1 cellular context compared by ENCODE assay signal in the genomic region with DNA sequence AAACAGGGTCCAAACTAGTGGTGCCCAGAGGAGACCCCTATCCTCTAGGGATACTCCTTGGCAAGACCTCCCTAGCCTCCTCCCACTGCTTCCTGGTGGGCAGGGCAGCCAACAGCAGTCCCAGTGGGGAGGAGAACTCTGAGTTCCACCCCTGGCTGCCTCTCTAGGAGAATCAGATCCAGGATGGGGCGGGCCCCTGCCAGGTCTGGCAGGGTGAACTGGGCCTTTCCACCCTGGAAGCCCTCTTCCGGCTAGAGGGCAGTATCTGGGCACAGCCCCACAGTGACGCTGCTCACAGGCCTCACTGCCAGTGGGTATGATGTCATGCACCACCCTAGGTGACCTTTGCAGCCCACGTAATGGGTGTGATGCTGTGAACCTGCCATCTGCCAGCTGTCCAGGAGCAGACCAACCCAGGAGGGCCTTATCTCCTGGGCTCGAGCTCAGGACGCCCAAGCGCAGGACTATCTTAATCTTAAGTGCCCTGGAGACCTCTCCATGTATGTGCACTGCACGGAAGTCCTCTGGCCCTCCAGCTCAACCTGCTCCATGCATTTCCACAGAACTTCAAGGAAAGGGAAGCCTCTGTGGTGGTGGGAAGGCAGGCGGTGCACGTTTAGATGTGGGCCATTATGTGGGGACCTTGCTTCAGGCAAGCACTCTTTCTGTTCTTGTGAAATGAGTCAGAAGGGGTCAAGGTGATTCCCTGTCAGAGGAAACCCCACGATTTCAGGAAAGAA.
TF ChIP-seq lines count a peak whose summit lies in the region.

No MANE protein-coding gene starts in this region.

TF ChIP-seq in HepG2, 621 proteins besides CTCF, POLR2A, EP300 and RAD21 (continued from another document and continues in another):
- TF ChIP-seq, protein P1, sequence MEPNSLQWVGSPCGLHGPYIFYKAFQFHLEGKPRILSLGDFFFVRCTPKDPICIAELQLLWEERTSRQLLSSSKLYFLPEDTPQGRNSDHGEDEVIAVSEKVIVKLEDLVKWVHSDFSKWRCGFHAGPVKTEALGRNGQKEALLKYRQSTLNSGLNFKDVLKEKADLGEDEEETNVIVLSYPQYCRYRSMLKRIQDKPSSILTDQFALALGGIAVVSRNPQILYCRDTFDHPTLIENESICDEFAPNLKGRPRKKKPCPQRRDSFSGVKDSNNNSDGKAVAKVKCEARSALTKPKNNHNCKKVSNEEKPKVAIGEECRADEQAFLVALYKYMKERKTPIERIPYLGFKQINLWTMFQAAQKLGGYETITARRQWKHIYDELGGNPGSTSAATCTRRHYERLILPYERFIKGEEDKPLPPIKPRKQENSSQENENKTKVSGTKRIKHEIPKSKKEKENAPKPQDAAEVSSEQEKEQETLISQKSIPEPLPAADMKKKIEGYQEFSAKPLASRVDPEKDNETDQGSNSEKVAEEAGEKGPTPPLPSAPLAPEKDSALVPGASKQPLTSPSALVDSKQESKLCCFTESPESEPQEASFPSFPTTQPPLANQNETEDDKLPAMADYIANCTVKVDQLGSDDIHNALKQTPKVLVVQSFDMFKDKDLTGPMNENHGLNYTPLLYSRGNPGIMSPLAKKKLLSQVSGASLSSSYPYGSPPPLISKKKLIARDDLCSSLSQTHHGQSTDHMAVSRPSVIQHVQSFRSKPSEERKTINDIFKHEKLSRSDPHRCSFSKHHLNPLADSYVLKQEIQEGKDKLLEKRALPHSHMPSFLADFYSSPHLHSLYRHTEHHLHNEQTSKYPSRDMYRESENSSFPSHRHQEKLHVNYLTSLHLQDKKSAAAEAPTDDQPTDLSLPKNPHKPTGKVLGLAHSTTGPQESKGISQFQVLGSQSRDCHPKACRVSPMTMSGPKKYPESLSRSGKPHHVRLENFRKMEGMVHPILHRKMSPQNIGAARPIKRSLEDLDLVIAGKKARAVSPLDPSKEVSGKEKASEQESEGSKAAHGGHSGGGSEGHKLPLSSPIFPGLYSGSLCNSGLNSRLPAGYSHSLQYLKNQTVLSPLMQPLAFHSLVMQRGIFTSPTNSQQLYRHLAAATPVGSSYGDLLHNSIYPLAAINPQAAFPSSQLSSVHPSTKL (CRISPR knock-in tag; IDR thresholded peaks at IDR 0.05), result peak; percentile 26; the same call in 1 of the 2 replicates
- TF ChIP-seq KLF9 (CRISPR knock-in tag; IDR thresholded peaks at IDR 0.05; ENCODE audit: low read depth) (no peak), PCBP2 (optimal IDR thresholded peaks at IDR 0.05; ENCODE audit: low read depth, low read length, poor library complexity, severe bottlenecking) (no peak), ZNF747 (CRISPR knock-in tag; IDR thresholded peaks at IDR 0.05; ENCODE audit: borderline replicate concordance) (no peak), SSRP1 (CRISPR knock-in tag; IDR thresholded peaks at IDR 0.05) (0 out of 2 replicates have a peak, but pooled peaks have one; percentile 43), ZNF564 (CRISPR knock-in tag; IDR thresholded peaks at IDR 0.05) (0 out of 2 replicates have a peak, but pooled peaks have one; percentile 60), XBP1 (CRISPR knock-in tag; IDR thresholded peaks at IDR 0.05) (no peak), BRD4 (CRISPR knock-in tag; IDR thresholded peaks at IDR 0.05) (no peak), SIX1 (CRISPR knock-in tag; IDR thresholded peaks at IDR 0.05; ENCODE audit: borderline replicate concordance) (no peak), EZH2 (conservative IDR thresholded peaks at IDR 0.05; ENCODE audit: low read depth, low read length) (no peak), TBX3 (IDR thresholded peaks at IDR 0.05; ENCODE audit: borderline replicate concordance) (no peak), MXD4 (CRISPR knock-in tag; IDR thresholded peaks at IDR 0.05) (no peak), ZC3H13 (CRISPR knock-in tag; IDR thresholded peaks at IDR 0.05) (no peak), MED13 (CRISPR knock-in tag; IDR thresholded peaks at IDR 0.05) (no peak), NR2F6 (IDR thresholded peaks at IDR 0.05) (peak; percentile 55), NR2F6 (CRISPR knock-in tag; IDR thresholded peaks at IDR 0.05) (peak; percentile 63; the same call in 1 of the 2 replicates), NFYB (CRISPR knock-in tag; IDR thresholded peaks at IDR 0.05) (no peak)
- TF ChIP-seq, protein P2, sequence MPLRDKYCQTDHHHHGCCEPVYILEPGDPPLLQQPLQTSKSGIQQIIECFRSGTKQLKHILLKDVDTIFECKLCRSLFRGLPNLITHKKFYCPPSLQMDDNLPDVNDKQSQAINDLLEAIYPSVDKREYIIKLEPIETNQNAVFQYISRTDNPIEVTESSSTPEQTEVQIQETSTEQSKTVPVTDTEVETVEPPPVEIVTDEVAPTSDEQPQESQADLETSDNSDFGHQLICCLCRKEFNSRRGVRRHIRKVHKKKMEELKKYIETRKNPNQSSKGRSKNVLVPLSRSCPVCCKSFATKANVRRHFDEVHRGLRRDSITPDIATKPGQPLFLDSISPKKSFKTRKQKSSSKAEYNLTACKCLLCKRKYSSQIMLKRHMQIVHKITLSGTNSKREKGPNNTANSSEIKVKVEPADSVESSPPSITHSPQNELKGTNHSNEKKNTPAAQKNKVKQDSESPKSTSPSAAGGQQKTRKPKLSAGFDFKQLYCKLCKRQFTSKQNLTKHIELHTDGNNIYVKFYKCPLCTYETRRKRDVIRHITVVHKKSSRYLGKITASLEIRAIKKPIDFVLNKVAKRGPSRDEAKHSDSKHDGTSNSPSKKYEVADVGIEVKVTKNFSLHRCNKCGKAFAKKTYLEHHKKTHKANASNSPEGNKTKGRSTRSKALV (CRISPR knock-in tag; IDR thresholded peaks at IDR 0.05), result no peak
- TF ChIP-seq, protein P3, sequence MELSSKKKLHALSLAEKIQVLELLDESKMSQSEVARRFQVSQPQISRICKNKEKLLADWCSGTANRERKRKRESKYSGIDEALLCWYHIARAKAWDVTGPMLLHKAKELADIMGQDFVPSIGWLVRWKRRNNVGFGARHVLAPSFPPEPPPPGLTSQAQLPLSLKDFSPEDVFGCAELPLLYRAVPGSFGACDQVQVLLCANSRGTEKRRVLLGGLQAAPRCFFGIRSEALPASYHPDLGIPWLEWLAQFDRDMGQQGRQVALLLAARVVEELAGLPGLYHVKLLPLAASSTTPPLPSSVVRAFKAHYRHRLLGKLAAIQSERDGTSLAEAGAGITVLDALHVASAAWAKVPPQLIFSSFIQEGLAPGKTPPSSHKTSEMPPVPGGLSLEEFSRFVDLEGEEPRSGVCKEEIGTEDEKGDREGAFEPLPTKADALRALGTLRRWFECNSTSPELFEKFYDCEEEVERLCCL (CRISPR knock-in tag; IDR thresholded peaks at IDR 0.05; ENCODE audit: borderline replicate concordance), result no peak
- TF ChIP-seq, protein P4, sequence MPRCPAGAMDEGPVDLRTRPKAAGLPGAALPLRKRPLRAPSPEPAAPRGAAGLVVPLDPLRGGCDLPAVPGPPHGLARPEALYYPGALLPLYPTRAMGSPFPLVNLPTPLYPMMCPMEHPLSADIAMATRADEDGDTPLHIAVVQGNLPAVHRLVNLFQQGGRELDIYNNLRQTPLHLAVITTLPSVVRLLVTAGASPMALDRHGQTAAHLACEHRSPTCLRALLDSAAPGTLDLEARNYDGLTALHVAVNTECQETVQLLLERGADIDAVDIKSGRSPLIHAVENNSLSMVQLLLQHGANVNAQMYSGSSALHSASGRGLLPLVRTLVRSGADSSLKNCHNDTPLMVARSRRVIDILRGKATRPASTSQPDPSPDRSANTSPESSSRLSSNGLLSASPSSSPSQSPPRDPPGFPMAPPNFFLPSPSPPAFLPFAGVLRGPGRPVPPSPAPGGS (CRISPR knock-in tag; IDR thresholded peaks at IDR 0.05), result 0 out of 2 replicates have a peak, but pooled peaks have one; percentile 59
- TF ChIP-seq, protein P5, sequence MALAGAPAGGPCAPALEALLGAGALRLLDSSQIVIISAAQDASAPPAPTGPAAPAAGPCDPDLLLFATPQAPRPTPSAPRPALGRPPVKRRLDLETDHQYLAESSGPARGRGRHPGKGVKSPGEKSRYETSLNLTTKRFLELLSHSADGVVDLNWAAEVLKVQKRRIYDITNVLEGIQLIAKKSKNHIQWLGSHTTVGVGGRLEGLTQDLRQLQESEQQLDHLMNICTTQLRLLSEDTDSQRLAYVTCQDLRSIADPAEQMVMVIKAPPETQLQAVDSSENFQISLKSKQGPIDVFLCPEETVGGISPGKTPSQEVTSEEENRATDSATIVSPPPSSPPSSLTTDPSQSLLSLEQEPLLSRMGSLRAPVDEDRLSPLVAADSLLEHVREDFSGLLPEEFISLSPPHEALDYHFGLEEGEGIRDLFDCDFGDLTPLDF (CRISPR knock-in tag; IDR thresholded peaks at IDR 0.05), result no peak
- TF ChIP-seq, protein P6, sequence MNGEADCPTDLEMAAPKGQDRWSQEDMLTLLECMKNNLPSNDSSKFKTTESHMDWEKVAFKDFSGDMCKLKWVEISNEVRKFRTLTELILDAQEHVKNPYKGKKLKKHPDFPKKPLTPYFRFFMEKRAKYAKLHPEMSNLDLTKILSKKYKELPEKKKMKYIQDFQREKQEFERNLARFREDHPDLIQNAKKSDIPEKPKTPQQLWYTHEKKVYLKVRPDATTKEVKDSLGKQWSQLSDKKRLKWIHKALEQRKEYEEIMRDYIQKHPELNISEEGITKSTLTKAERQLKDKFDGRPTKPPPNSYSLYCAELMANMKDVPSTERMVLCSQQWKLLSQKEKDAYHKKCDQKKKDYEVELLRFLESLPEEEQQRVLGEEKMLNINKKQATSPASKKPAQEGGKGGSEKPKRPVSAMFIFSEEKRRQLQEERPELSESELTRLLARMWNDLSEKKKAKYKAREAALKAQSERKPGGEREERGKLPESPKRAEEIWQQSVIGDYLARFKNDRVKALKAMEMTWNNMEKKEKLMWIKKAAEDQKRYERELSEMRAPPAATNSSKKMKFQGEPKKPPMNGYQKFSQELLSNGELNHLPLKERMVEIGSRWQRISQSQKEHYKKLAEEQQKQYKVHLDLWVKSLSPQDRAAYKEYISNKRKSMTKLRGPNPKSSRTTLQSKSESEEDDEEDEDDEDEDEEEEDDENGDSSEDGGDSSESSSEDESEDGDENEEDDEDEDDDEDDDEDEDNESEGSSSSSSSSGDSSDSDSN (CRISPR knock-in tag; IDR thresholded peaks at IDR 0.05), result no peak
- TF ChIP-seq, protein P7, sequence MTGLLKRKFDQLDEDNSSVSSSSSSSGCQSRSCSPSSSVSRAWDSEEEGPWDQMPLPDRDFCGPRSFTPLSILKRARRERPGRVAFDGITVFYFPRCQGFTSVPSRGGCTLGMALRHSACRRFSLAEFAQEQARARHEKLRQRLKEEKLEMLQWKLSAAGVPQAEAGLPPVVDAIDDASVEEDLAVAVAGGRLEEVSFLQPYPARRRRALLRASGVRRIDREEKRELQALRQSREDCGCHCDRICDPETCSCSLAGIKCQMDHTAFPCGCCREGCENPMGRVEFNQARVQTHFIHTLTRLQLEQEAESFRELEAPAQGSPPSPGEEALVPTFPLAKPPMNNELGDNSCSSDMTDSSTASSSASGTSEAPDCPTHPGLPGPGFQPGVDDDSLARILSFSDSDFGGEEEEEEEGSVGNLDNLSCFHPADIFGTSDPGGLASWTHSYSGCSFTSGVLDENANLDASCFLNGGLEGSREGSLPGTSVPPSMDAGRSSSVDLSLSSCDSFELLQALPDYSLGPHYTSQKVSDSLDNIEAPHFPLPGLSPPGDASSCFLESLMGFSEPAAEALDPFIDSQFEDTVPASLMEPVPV (CRISPR knock-in tag; IDR thresholded peaks at IDR 0.05), result no peak
- TF ChIP-seq, protein P8, sequence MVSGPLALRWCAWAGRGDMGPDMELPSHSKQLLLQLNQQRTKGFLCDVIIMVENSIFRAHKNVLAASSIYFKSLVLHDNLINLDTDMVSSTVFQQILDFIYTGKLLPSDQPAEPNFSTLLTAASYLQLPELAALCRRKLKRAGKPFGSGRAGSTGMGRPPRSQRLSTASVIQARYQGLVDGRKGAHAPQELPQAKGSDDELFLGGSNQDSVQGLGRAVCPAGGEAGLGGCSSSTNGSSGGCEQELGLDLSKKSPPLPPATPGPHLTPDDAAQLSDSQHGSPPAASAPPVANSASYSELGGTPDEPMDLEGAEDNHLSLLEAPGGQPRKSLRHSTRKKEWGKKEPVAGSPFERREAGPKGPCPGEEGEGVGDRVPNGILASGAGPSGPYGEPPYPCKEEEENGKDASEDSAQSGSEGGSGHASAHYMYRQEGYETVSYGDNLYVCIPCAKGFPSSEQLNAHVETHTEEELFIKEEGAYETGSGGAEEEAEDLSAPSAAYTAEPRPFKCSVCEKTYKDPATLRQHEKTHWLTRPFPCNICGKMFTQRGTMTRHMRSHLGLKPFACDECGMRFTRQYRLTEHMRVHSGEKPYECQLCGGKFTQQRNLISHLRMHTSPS (CRISPR knock-in tag; IDR thresholded peaks at IDR 0.05; ENCODE audit: low read depth), result peak; percentile 89
- TF ChIP-seq, protein P9, sequence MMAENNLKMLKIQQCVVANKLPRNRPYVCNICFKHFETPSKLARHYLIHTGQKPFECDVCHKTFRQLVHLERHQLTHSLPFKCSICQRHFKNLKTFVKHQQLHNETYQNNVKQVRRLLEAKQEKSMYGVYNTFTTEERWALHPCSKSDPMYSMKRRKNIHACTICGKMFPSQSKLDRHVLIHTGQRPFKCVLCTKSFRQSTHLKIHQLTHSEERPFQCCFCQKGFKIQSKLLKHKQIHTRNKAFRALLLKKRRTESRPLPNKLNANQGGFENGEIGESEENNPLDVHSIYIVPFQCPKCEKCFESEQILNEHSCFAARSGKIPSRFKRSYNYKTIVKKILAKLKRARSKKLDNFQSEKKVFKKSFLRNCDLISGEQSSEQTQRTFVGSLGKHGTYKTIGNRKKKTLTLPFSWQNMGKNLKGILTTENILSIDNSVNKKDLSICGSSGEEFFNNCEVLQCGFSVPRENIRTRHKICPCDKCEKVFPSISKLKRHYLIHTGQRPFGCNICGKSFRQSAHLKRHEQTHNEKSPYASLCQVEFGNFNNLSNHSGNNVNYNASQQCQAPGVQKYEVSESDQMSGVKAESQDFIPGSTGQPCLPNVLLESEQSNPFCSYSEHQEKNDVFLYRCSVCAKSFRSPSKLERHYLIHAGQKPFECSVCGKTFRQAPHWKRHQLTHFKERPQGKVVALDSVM (CRISPR knock-in tag; IDR thresholded peaks at IDR 0.05), result no peak
- TF ChIP-seq, protein P10, sequence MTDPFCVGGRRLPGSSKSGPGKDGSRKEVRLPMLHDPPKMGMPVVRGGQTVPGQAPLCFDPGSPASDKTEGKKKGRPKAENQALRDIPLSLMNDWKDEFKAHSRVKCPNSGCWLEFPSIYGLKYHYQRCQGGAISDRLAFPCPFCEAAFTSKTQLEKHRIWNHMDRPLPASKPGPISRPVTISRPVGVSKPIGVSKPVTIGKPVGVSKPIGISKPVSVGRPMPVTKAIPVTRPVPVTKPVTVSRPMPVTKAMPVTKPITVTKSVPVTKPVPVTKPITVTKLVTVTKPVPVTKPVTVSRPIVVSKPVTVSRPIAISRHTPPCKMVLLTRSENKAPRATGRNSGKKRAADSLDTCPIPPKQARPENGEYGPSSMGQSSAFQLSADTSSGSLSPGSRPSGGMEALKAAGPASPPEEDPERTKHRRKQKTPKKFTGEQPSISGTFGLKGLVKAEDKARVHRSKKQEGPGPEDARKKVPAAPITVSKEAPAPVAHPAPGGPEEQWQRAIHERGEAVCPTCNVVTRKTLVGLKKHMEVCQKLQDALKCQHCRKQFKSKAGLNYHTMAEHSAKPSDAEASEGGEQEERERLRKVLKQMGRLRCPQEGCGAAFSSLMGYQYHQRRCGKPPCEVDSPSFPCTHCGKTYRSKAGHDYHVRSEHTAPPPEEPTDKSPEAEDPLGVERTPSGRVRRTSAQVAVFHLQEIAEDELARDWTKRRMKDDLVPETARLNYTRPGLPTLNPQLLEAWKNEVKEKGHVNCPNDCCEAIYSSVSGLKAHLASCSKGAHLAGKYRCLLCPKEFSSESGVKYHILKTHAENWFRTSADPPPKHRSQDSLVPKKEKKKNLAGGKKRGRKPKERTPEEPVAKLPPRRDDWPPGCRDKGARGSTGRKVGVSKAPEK (CRISPR knock-in tag; IDR thresholded peaks at IDR 0.05; ENCODE audit: borderline replicate concordance), result no peak
